In the genomic region with DNA sequence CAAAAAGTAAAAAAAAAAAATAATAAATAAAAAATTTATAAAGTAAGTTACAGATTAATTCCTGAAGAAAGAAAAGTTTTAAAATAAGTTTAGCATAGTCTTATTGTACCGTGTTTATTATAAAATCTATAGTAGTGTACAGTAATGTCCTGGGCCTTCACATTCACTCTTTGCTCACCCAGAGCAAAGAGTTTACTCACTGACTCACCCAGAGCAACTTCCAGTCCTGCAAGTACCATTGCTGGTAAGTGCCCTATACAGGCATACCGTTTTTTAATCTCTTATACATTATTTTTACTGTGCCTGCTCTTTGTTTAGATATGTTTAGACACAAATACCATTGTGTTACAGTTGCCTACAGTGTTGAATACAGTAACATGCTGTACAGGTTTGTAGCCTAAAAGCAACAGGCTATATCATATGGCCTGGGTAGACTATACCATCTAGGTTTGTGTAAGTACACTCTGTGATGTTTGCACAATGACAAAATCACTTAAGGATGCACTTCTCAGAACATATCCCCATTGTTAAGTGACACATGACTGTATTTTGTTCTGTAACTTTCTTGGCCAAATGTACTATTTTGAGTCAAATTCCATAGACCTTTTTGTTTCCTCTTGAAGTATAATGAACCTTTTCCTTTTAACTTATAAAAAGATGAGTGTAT, we compare ENCODE assay signal across 17 cellular contexts.
DNase-seq lines count a peak whose midpoint lies in the region; ATAC-seq and TF ChIP-seq lines count a peak whose summit lies in the region.
"Had no signal": no experiment of that assay in that cellular context is flagged by ENCODE, and none has a peak within 500 bp of the region (broad histone marks: within the 10 kb centered on the region; RNA-seq: fewer than 3 reads in every experiment).

No MANE protein-coding gene starts in this region.

- no peaks in the 10 kb centered on the region; the same call in 1 of the 2 replicates for H3K79me2 ChIP-seq in SK-N-SH (ENCODE audit: insufficient read depth)

- H3K4me1 ChIP-seq in SK-N-SH (ENCODE audit: control insufficient read depth in 1 of 2, insufficient read depth in 2 of 2, low read depth in 1 of 2, low read length in 1 of 2): peaks cover under 1 to 6% of the 10 kb centered on the region in 2 experiments; a peak in 1 of 4 replicates

- ATAC-seq in naive thymus-derived CD8-positive, alpha-beta T cell: no peak
- no peak for ATAC-seq in GM21367 (IDR thresholded peaks at IDR 0.05; ENCODE audit: unreplicated experiment)
- no peak for ATAC-seq in natural killer cell treated with Interleukin-12 subunit alpha and Interleukin-12 subunit beta and Interleukin-15 and Interleukin-18, amount 100 ng/mL, for 72 hours
- ATAC-seq: activated CD8-positive, alpha-beta T cell treated with anti-CD3 and anti-CD28 coated beads, Interleukin-2, amount 10 ng/mL, durations not matched to agents 7 days and 5 days; activated T-helper 17 cell treated with anti-CD3 and anti-CD28 coated beads, Interleukin-2, amount 50 U/mL, for 72 hours; left lobe of liver had no signal

- H3K4me3 Mint-ChIP-seq in naive thymus-derived CD8-positive, alpha-beta T cell: no peak overlapping the region
- no peak overlapping the region for H3K4me3 Mint-ChIP-seq in natural killer cell treated with Interleukin-12 subunit alpha and Interleukin-12 subunit beta and Interleukin-15 and Interleukin-18, amount 100 ng/mL, for 72 hours
- H3K4me3 Mint-ChIP-seq: activated CD8-positive, alpha-beta T cell treated with anti-CD3 and anti-CD28 coated beads, Interleukin-2, amount 10 ng/mL, durations not matched to agents 7 days and 5 days; activated T-helper 17 cell treated with anti-CD3 and anti-CD28 coated beads, Interleukin-2, amount 50 U/mL, for 72 hours had no signal

- peaks cover 4 to 11% of the 10 kb centered on the region in 2 experiments for H3K36me3 ChIP-seq in SK-N-SH (replicated peaks in 1 of 2; ENCODE audit: control insufficient read depth in 1 of 2, insufficient read depth in 2 of 2, low read length in 1 of 2)
- H3K36me3 ChIP-seq: transverse colon had no signal

- peaks cover 23% of the 10 kb centered on the region for H3F3A ChIP-seq in SK-N-SH (replicated peaks; ENCODE audit: insufficient read depth)

- H3K9ac ChIP-seq in SK-N-SH: no peak overlapping the region
- H3K9ac ChIP-seq: KMS-11 had no signal

- TF ChIP-seq RAD21 in SK-N-SH (IDR thresholded peaks at IDR 0.05; ENCODE audit: low read length): no peak

- H3K9me3 Mint-ChIP-seq in naive thymus-derived CD8-positive, alpha-beta T cell: peaks cover 0 to 3% (median 0%) of the 10 kb centered on the region in 9 donors
- no peaks in the 10 kb centered on the region for H3K9me3 Mint-ChIP-seq in natural killer cell treated with Interleukin-12 subunit alpha and Interleukin-12 subunit beta and Interleukin-15 and Interleukin-18, amount 100 ng/mL, for 72 hours
- H3K9me3 Mint-ChIP-seq: activated T-helper 17 cell treated with anti-CD3 and anti-CD28 coated beads, Interleukin-2, amount 50 U/mL, for 72 hours had no signal

- H2AFZ ChIP-seq in SK-N-SH (ENCODE audit: low read depth): no peak overlapping the region

- H3K4me3 ChIP-seq in SK-N-SH (ENCODE audit: low read depth in 2 of 2, low read length in 1 of 2) (no peak overlapping the region), fibroblast of pulmonary artery (replicated peaks; ENCODE audit: low read depth, low read length) (no peak overlapping the region)
- H3K4me3 ChIP-seq: transverse colon had no signal

- no peak overlapping the region for H3K27ac Mint-ChIP-seq in naive thymus-derived CD8-positive, alpha-beta T cell
- H3K27ac Mint-ChIP-seq in natural killer cell treated with Interleukin-12 subunit alpha and Interleukin-12 subunit beta and Interleukin-15 and Interleukin-18, amount 100 ng/mL, for 72 hours: no peak overlapping the region
- H3K27ac Mint-ChIP-seq: activated CD8-positive, alpha-beta T cell treated with anti-CD3 and anti-CD28 coated beads, Interleukin-2, amount 10 ng/mL, durations not matched to agents 7 days and 5 days; activated T-helper 17 cell treated with anti-CD3 and anti-CD28 coated beads, Interleukin-2, amount 50 U/mL, for 72 hours had no signal

- peak overlapping the region; percentile 34; the same call in 1 of the 2 replicates for H3K27ac ChIP-seq in 22Rv1
- H3K27ac ChIP-seq in SK-N-SH (ENCODE audit: low read depth in 2 of 2, low read length in 1 of 2): peak overlapping the region in 1 of 2 experiments; percentile 31; a peak in 2 of 4 replicates
- H3K27ac ChIP-seq: KMS-11, transverse colon had no signal

- H3K9me3 ChIP-seq in SK-N-SH: no peaks in the 10 kb centered on the region
- H3K9me3 ChIP-seq: transverse colon had no signal

- no peaks in the 10 kb centered on the region for H3K27me3 Mint-ChIP-seq in naive thymus-derived CD8-positive, alpha-beta T cell
- H3K27me3 Mint-ChIP-seq in natural killer cell treated with Interleukin-12 subunit alpha and Interleukin-12 subunit beta and Interleukin-15 and Interleukin-18, amount 100 ng/mL, for 72 hours: no peaks in the 10 kb centered on the region
- H3K27me3 Mint-ChIP-seq: activated T-helper 17 cell treated with anti-CD3 and anti-CD28 coated beads, Interleukin-2, amount 50 U/mL, for 72 hours had no signal

- TF ChIP-seq EP300 in SK-N-SH (IDR thresholded peaks at IDR 0.05; ENCODE audit: borderline replicate concordance in 1 of 2, low read depth in 1 of 2, low read length in 1 of 2): no peak

- no peak overlapping the region for H3K4me2 ChIP-seq in SK-N-SH
- H3K4me2 ChIP-seq: KMS-11 had no signal

- no peaks in the 10 kb centered on the region for H3K27me3 ChIP-seq in SK-N-SH (ENCODE audit: insufficient read depth)
- H3K27me3 ChIP-seq: transverse colon had no signal

- no peaks in the 10 kb centered on the region for H3K4me1 Mint-ChIP-seq in naive thymus-derived CD8-positive, alpha-beta T cell
- H3K4me1 Mint-ChIP-seq in natural killer cell treated with Interleukin-12 subunit alpha and Interleukin-12 subunit beta and Interleukin-15 and Interleukin-18, amount 100 ng/mL, for 72 hours (ENCODE audit: low read depth in 2 of 2): no peaks in the 10 kb centered on the region

- WGBS in SK-N-SH (ENCODE audit: low lambda C conversion rate): 73% methylated on average over 2 of the region's 2 CpGs

- CTCF ChIA-PET in SK-N-SH (lab: Yijun Ruan, JAX): no interaction called here

- no peak for TF ChIP-seq CTCF in 22Rv1 (IDR thresholded peaks at IDR 0.05)
- no peak for TF ChIP-seq CTCF in SK-N-SH (IDR thresholded peaks at IDR 0.05)
- TF ChIP-seq CTCF in fibroblast of pulmonary artery (IDR thresholded peaks at IDR 0.05; ENCODE audit: low read length, missing control alignments): no peak

- DNase-seq in HCEC 1CT (peak; percentile 53), SK-N-SH (no peak), fibroblast of pulmonary artery (ENCODE audit: low read depth) (peak; percentile 12), A172 (ENCODE audit: low spot score) (no peak)
- DNase-seq in naive thymus-derived CD8-positive, alpha-beta T cell: no peak
- DNase-seq in natural killer cell treated with Interleukin-12 subunit alpha and Interleukin-12 subunit beta and Interleukin-15 and Interleukin-18, amount 100 ng/mL, for 72 hours (ENCODE audit: low spot score): no peak
- DNase-seq: activated CD8-positive, alpha-beta T cell treated with anti-CD3 and anti-CD28 coated beads, Interleukin-2, amount 10 ng/mL, durations not matched to agents 7 days and 5 days; COR-L47; cortex of kidney; NCI-H146; stimulated activated naive CD4-positive, alpha-beta T cell; transverse colon had no signal

- H3K9me2 ChIP-seq in SK-N-SH: no peaks in the 10 kb centered on the region

- no peaks in the 10 kb centered on the region for H4K20me1 ChIP-seq in SK-N-SH (ENCODE audit: insufficient read depth)

- peaks cover 12 to 35% (median 23%) of the 10 kb centered on the region in 3 donors for H3K36me3 Mint-ChIP-seq in naive thymus-derived CD8-positive, alpha-beta T cell
- H3K36me3 Mint-ChIP-seq in natural killer cell treated with Interleukin-12 subunit alpha and Interleukin-12 subunit beta and Interleukin-15 and Interleukin-18, amount 100 ng/mL, for 72 hours: no peaks in the 10 kb centered on the region

- POLR2A ChIA-PET in SK-N-SH (lab: Yijun Ruan, JAX): no interaction called here
- POLR2A ChIA-PET in naive thymus-derived CD8-positive, alpha-beta T cell (lab: Charles Lee): no interaction called here

TF ChIP-seq in SK-N-SH, 30 proteins besides CTCF, POLR2A, EP300 and RAD21:
- TF ChIP-seq, protein P1, sequence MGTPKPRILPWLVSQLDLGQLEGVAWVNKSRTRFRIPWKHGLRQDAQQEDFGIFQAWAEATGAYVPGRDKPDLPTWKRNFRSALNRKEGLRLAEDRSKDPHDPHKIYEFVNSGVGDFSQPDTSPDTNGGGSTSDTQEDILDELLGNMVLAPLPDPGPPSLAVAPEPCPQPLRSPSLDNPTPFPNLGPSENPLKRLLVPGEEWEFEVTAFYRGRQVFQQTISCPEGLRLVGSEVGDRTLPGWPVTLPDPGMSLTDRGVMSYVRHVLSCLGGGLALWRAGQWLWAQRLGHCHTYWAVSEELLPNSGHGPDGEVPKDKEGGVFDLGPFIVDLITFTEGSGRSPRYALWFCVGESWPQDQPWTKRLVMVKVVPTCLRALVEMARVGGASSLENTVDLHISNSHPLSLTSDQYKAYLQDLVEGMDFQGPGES (IDR thresholded peaks at IDR 0.05; ENCODE audit: low read depth, low read length): no peak
- TF ChIP-seq JUND (IDR thresholded peaks at IDR 0.05): 0 out of 2 replicates have a peak, but pooled peaks have one; percentile 5
- TF ChIP-seq, protein P2, sequence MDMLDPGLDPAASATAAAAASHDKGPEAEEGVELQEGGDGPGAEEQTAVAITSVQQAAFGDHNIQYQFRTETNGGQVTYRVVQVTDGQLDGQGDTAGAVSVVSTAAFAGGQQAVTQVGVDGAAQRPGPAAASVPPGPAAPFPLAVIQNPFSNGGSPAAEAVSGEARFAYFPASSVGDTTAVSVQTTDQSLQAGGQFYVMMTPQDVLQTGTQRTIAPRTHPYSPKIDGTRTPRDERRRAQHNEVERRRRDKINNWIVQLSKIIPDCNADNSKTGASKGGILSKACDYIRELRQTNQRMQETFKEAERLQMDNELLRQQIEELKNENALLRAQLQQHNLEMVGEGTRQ (IDR thresholded peaks at IDR 0.05; ENCODE audit: borderline replicate concordance, low read depth, low read length): no peak
- peak; percentile 14; the same call in 1 of the 2 replicates for TF ChIP-seq FOSL2 (IDR thresholded peaks at IDR 0.05; ENCODE audit: borderline replicate concordance, low read depth)

Comparison
In these comparisons a context has a peak if more than half of its experiments do, and no peak if none do; other contexts are left out.
1. DNase-seq: peak in HCEC 1CT (single experiment) and fibroblast of pulmonary artery (single experiment); none in SK-N-SH (single experiment), naive thymus-derived CD8-positive, alpha-beta T cell (0 of 10), natural killer cell treated with Interleukin-12 subunit alpha and Interleukin-12 subunit beta and Interleukin-15 and Interleukin-18, amount 100 ng/mL, for 72 hours (single experiment) and A172 (single experiment).